In the genomic region with DNA sequence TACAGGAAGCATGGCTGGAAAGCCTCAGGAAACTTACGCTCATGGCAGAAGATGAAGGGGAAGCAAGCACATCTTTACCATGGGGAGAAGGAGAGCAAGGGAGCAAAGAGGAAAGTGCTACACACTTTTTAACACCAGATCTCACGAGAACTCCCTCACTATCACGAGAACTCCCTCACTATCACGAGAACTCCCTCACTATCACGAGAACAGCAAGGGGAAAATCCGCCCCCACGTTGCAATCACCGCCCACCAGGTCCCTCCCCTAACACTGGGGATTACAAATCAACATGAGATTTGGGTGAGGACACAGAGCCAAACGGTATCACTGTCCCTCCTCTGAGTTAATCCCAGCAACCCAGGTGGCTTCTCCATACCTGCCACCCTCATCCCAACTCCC, we compare ENCODE assay signal across 11 cellular contexts.
"Had no signal": no experiment of that assay in that cellular context is flagged by ENCODE, and none has a peak within 500 bp of the region (broad histone marks: within the 10 kb centered on the region; RNA-seq: fewer than 3 reads in every experiment).

No MANE protein-coding gene starts in this region.

- H3K9me3 ChIP-seq: ovary, testis had no signal

- H3K36me3 ChIP-seq: esophagus muscularis mucosa, ovary had no signal

- H3K27ac Mint-ChIP-seq: activated naive CD4-positive, alpha-beta T cell treated with anti-CD3 and anti-CD28 coated beads, Interleukin-2, amount 50 U/mL, for 24 hours; activated T-helper 2 cell treated with anti-CD3 and anti-CD28 coated beads, Interferon-gamma antibody, Interleukin-2, Interleukin-4, amounts not matched to agents 10 μg/mL and 5 μg/mL and 100 μg/mL, durations not matched to agents 14 hours and 24 hours and 36 hours; memory B cell; stimulated activated naive CD8-positive, alpha-beta T cell treated with anti-CD3 and anti-CD28 coated beads, Interleukin-15, amount 100 ng/mL, for 72 hours had no signal

- H3K4me3 Mint-ChIP-seq: activated naive CD4-positive, alpha-beta T cell treated with anti-CD3 and anti-CD28 coated beads, Interleukin-2, amount 50 U/mL, for 24 hours; memory B cell; stimulated activated naive CD8-positive, alpha-beta T cell treated with anti-CD3 and anti-CD28 coated beads, Interleukin-15, amount 100 ng/mL, for 72 hours had no signal

- H3K36me3 Mint-ChIP-seq: activated naive CD4-positive, alpha-beta T cell treated with anti-CD3 and anti-CD28 coated beads, Interleukin-2, amount 50 U/mL, for 24 hours; memory B cell had no signal

- H3K27me3 ChIP-seq: esophagus muscularis mucosa, ovary, testis had no signal

- ATAC-seq: stimulated activated naive CD8-positive, alpha-beta T cell treated with anti-CD3 and anti-CD28 coated beads, Interleukin-15, amount 100 ng/mL, for 72 hours had no signal

- DNase-seq: activated CD4-positive, alpha-beta T cell treated with anti-CD3 and anti-CD28 coated beads, Interleukin-2, amount 50 U/mL, for 1 hour; foreskin fibroblast; ovary; stimulated activated CD4-positive, alpha-beta T cell treated with anti-CD3 and anti-CD28 coated beads, Interleukin-4, amount 100 ng/mL, for 4 hours; stimulated activated naive CD8-positive, alpha-beta T cell treated with anti-CD3 and anti-CD28 coated beads, Interleukin-15, amount 100 ng/mL, for 72 hours; T-helper 2 cell; testis had no signal

- H3K27ac ChIP-seq: ovary, testis had no signal

- H3K9me3 Mint-ChIP-seq: activated naive CD4-positive, alpha-beta T cell treated with anti-CD3 and anti-CD28 coated beads, Interleukin-2, amount 50 U/mL, for 24 hours; activated T-helper 2 cell treated with anti-CD3 and anti-CD28 coated beads, Interferon-gamma antibody, Interleukin-2, Interleukin-4, amounts not matched to agents 10 μg/mL and 5 μg/mL and 100 μg/mL, durations not matched to agents 14 hours and 24 hours and 36 hours; stimulated activated naive CD8-positive, alpha-beta T cell treated with anti-CD3 and anti-CD28 coated beads, Interleukin-15, amount 100 ng/mL, for 72 hours had no signal

- H3K4me1 Mint-ChIP-seq: activated naive CD4-positive, alpha-beta T cell treated with anti-CD3 and anti-CD28 coated beads, Interleukin-2, amount 50 U/mL, for 24 hours; memory B cell; stimulated activated naive CD8-positive, alpha-beta T cell treated with anti-CD3 and anti-CD28 coated beads, Interleukin-15, amount 100 ng/mL, for 72 hours had no signal

- H3K4me3 ChIP-seq: esophagus muscularis mucosa, ovary, testis had no signal
